Comparison of ENCODE assay signal across 13 cellular contexts in the genomic region with DNA sequence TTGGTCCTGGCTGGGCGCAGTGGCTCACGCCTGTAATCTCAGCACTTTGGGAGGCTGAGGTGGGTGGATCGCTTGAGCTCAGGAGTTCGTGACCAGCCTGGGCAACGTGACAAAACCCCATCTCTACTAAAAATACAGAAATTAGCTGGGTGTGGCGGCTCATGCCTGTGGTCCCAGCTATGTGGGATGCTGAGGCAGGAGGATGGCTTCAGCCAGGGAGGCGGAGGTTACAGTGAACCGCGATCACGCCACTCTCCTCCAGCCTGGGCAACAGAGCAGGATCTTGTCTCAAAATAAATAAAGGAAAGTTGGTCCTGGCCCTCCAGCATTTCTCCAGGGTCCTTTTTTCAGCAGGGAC. TPM values are rescaled to one million over a fixed set of nuclear protein-coding genes. Genes with fewer than 3 reads are reported as not detected.
A peak's percentile ranks its signal among the peaks of the same experiment; 100 is the strongest.
DNase-seq lines count a peak whose midpoint lies in the region; ATAC-seq and TF ChIP-seq lines count a peak whose summit lies in the region.
"Had no signal": no experiment of that assay in that cellular context is flagged by ENCODE, and none has a peak within 500 bp of the region (broad histone marks: within the 10 kb centered on the region; RNA-seq: fewer than 3 reads in every experiment).

No MANE protein-coding gene starts in this region.

- DNase-seq in CD8-positive, alpha-beta memory T cell = peak in 1 of 5 donors; percentile 36
- DNase-seq in HFFc6 (no peak), naive B cell (no peak), lower lobe of right lung (no peak), T1000 (lab: John Stamatoyannopoulos, UW) (no peak), sigmoid colon (no peak)
- no peak for DNase-seq in activated CD4-positive, alpha-beta memory T cell treated with anti-CD3 and anti-CD28 coated beads, Interleukin-2, amount 10 ng/mL, durations not matched to agents 7 days and 5 days
- DNase-seq: heart left ventricle; NCI-H1048; NCI-H446 treated with DMSO at 0.1 percent for 48 hours; stimulated activated CD4-positive, alpha-beta T cell treated with anti-CD3 and anti-CD28 coated beads, Interleukin-4, amount 100 ng/mL, for 24 hours had no signal

- intact Hi-C loops in lower lobe of right lung (cut with DNase I) = no loop called here
- intact Hi-C loops in sigmoid colon (cut with DNase I) = loop anchor here (5.0 kb wide), 1 partner anchor 69 kb away; the partner anchor contains the start of gene SNX8

- no peaks in the 10 kb centered on the region for H3K9me3 Mint-ChIP-seq in CD8-positive, alpha-beta memory T cell
- H3K9me3 Mint-ChIP-seq in HFFc6 (no peaks in the 10 kb centered on the region), naive B cell (no peaks in the 10 kb centered on the region)
- H3K9me3 Mint-ChIP-seq in activated CD4-positive, alpha-beta memory T cell treated with anti-CD3 and anti-CD28 coated beads, Interleukin-2, amount 10 ng/mL, durations not matched to agents 7 days and 5 days = no peaks in the 10 kb centered on the region

- POLR2A ChIA-PET in CD8-positive, alpha-beta memory T cell (lab: Charles Lee) = no interaction called here
- POLR2A ChIA-PET in activated CD4-positive, alpha-beta memory T cell treated with anti-CD3 and anti-CD28 coated beads, Interleukin-2, amount 10 ng/mL, durations not matched to agents 7 days and 5 days (lab: Charles Lee) = no interaction called here

- 71 to 86% methylated on average over 10 of the region's 10 CpGs for WGBS in sigmoid colon, 2 donors

- peaks cover 13% of the 10 kb centered on the region for H3K4me1 ChIP-seq in CD8-positive, alpha-beta memory T cell (ENCODE audit: insufficient read depth, low read length)
- H3K4me1 ChIP-seq in lower lobe of right lung = peaks cover 35% of the 10 kb centered on the region
- peaks cover 0 to 21% (median 20%) of the 10 kb centered on the region in 4 donors for H3K4me1 ChIP-seq in sigmoid colon

- H3K4me3 Mint-ChIP-seq in CD8-positive, alpha-beta memory T cell = peak overlapping the region in 6 of 7 donors; percentile 11 to 97 (median 60)
- peak overlapping the region; percentile 96 for H3K4me3 Mint-ChIP-seq in HFFc6
- H3K4me3 Mint-ChIP-seq in activated CD4-positive, alpha-beta memory T cell treated with anti-CD3 and anti-CD28 coated beads, Interleukin-2, amount 10 ng/mL, durations not matched to agents 7 days and 5 days = peak overlapping the region; percentile 92
- peak overlapping the region in 7 of 8 donors; percentile 19 to 98 (median 94) for H3K4me3 Mint-ChIP-seq in naive B cell

- H3K9me3 ChIP-seq in CD8-positive, alpha-beta memory T cell (ENCODE audit: low read length) = no peaks in the 10 kb centered on the region
- H3K9me3 ChIP-seq in lower lobe of right lung = no peaks in the 10 kb centered on the region
- no peaks in the 10 kb centered on the region for H3K9me3 ChIP-seq in sigmoid colon
- H3K9me3 ChIP-seq: heart left ventricle, prostate gland had no signal

- H3K36me3 Mint-ChIP-seq in CD8-positive, alpha-beta memory T cell = peaks cover 0 to 25% (median 0%) of the 10 kb centered on the region in 3 donors
- H3K36me3 Mint-ChIP-seq in HFFc6 (ENCODE audit: low read depth) (no peaks in the 10 kb centered on the region), naive B cell (no peaks in the 10 kb centered on the region)
- peaks cover 18% of the 10 kb centered on the region for H3K36me3 Mint-ChIP-seq in activated CD4-positive, alpha-beta memory T cell treated with anti-CD3 and anti-CD28 coated beads, Interleukin-2, amount 10 ng/mL, durations not matched to agents 7 days and 5 days (ENCODE audit: low read depth)

- no peak overlapping the region for H3K27ac Mint-ChIP-seq in CD8-positive, alpha-beta memory T cell
- H3K27ac Mint-ChIP-seq in HFFc6 = peak overlapping the region; percentile 89; the same call in 1 of the 2 replicates
- H3K27ac Mint-ChIP-seq in activated CD4-positive, alpha-beta memory T cell treated with anti-CD3 and anti-CD28 coated beads, Interleukin-2, amount 10 ng/mL, durations not matched to agents 7 days and 5 days = no peak overlapping the region
- peak overlapping the region in 2 of 6 donors; percentile 15 to 84 for H3K27ac Mint-ChIP-seq in naive B cell

- no peak overlapping the region for H3K27ac ChIP-seq in CD8-positive, alpha-beta memory T cell (ENCODE audit: low read depth, low read length)
- no peak overlapping the region for H3K27ac ChIP-seq in lower lobe of right lung
- no peak overlapping the region for H3K27ac ChIP-seq in sigmoid colon
- H3K27ac ChIP-seq: prostate gland had no signal

- TF ChIP-seq EP300 in sigmoid colon (IDR thresholded peaks at IDR 0.05) = no peak

- no peak for TF ChIP-seq CTCF in HFFc6 (IDR thresholded peaks at IDR 0.05)
- TF ChIP-seq CTCF in lower lobe of right lung (IDR thresholded peaks at IDR 0.05) = no peak
- TF ChIP-seq CTCF in sigmoid colon (IDR thresholded peaks at IDR 0.05) = no peak

- H3K4me3 ChIP-seq in CD8-positive, alpha-beta memory T cell (ENCODE audit: low read length) = no peak overlapping the region
- H3K4me3 ChIP-seq in lower lobe of right lung (no peak overlapping the region), sigmoid colon (no peak overlapping the region)

- CTCF ChIA-PET in CD8-positive, alpha-beta memory T cell (lab: Charles Lee) = no interaction called here
- CTCF ChIA-PET in activated CD4-positive, alpha-beta memory T cell treated with anti-CD3 and anti-CD28 coated beads, Interleukin-2, amount 10 ng/mL, durations not matched to agents 7 days and 5 days (lab: Charles Lee) = interaction anchor here (1.0 kb wide), 1 partner anchor 105 kb away, joined by 3 read pairs; no protein-coding TSS in a partner anchor

- H3K4me1 Mint-ChIP-seq in CD8-positive, alpha-beta memory T cell = peaks cover 12 to 28% (median 19%) of the 10 kb centered on the region in 3 donors
- H3K4me1 Mint-ChIP-seq in HFFc6 (ENCODE audit: low read depth) (peaks cover 18% of the 10 kb centered on the region), naive B cell (peaks cover 30 to 67% (median 61%) of the 10 kb centered on the region in 3 donors)
- H3K4me1 Mint-ChIP-seq in activated CD4-positive, alpha-beta memory T cell treated with anti-CD3 and anti-CD28 coated beads, Interleukin-2, amount 10 ng/mL, durations not matched to agents 7 days and 5 days = peaks cover 47% of the 10 kb centered on the region

- ATAC-seq in naive B cell (ENCODE audit: low read depth in 2 of 2) (no peak), lower lobe of right lung (no peak), HG03378 (IDR thresholded peaks at IDR 0.05; ENCODE audit: unreplicated experiment) (no peak)
- ATAC-seq: heart left ventricle had no signal

- H3K27me3 Mint-ChIP-seq in CD8-positive, alpha-beta memory T cell = no peaks in the 10 kb centered on the region
- H3K27me3 Mint-ChIP-seq in HFFc6 (ENCODE audit: insufficient read depth) = peaks cover 2% of the 10 kb centered on the region; the same call in 1 of the 2 replicates
- H3K27me3 Mint-ChIP-seq in activated CD4-positive, alpha-beta memory T cell treated with anti-CD3 and anti-CD28 coated beads, Interleukin-2, amount 10 ng/mL, durations not matched to agents 7 days and 5 days = no peaks in the 10 kb centered on the region
- no peaks in the 10 kb centered on the region for H3K27me3 Mint-ChIP-seq in naive B cell

- no peak for TF ChIP-seq POLR2A in sigmoid colon (IDR thresholded peaks at IDR 0.05)

- no peaks in the 10 kb centered on the region for H3K36me3 ChIP-seq in CD8-positive, alpha-beta memory T cell (ENCODE audit: insufficient read depth, low read length)
- H3K36me3 ChIP-seq in lower lobe of right lung (peaks cover 13% of the 10 kb centered on the region), sigmoid colon (peaks cover 0 to 13% (median 3%) of the 10 kb centered on the region in 4 donors)
- H3K36me3 ChIP-seq: prostate gland had no signal

- no peaks in the 10 kb centered on the region for H3K27me3 ChIP-seq in CD8-positive, alpha-beta memory T cell (ENCODE audit: insufficient read depth, low read length, poor library complexity, severe bottlenecking)
- H3K27me3 ChIP-seq in lower lobe of right lung (ENCODE audit: low read depth) (no peaks in the 10 kb centered on the region), sigmoid colon (no peaks in the 10 kb centered on the region)
- H3K27me3 ChIP-seq: heart left ventricle had no signal

RNA-seq across cellular contexts. Expression of gene NUDT1, which starts 1.4 kb away (rescaled TPM):
- total RNA-seq in CD8-positive, alpha-beta memory T cell = 10 to 100 TPM; 83.1 to 89.8 TPM
- polyA plus RNA-seq in CD8-positive, alpha-beta memory T cell = 52.7 TPM
- total RNA-seq in HFFc6 (2021; fragmentation: NEBNext Ultra II Directional; extraction: Animal tissue kit (Norgen Biotek cat#: 25700)) = 10 to 100 TPM; 35.6 to 57.6 (median 45.9) TPM
- 10 to 100 TPM; 85.2 to 87.5 TPM for total RNA-seq in activated CD4-positive, alpha-beta memory T cell treated with anti-CD3 and anti-CD28 coated beads, Interleukin-2, amount 10 ng/mL, durations not matched to agents 7 days and 5 days
- polyA plus RNA-seq in naive B cell (ENCODE audit: low read depth in 6 of 6) = 10 to 100 TPM; 50.8 to 78.8 (median 59.4) TPM
- total RNA-seq in lower lobe of right lung = 10.2 TPM
- 10 to 100 TPM; 13.3 to 31.7 (median 26.9) TPM for total RNA-seq in sigmoid colon
- 10 to 100 TPM; 21.7 to 46.9 (median 30.0) TPM for polyA plus RNA-seq in sigmoid colon

RNA-seq across cellular contexts. Expression of gene MRM2, which starts 1.5 kb away (rescaled TPM):
- total RNA-seq in CD8-positive, alpha-beta memory T cell = 10 to 100 TPM; 51.6 to 54.2 TPM
- polyA plus RNA-seq in CD8-positive, alpha-beta memory T cell = 35.6 TPM
- total RNA-seq in HFFc6 (2021; fragmentation: NEBNext Ultra II Directional; extraction: Animal tissue kit (Norgen Biotek cat#: 25700)) = 10 to 100 TPM; 25.9 to 30.5 (median 27.5) TPM
- total RNA-seq in activated CD4-positive, alpha-beta memory T cell treated with anti-CD3 and anti-CD28 coated beads, Interleukin-2, amount 10 ng/mL, durations not matched to agents 7 days and 5 days = 10 to 100 TPM; 23.6 to 25.7 TPM
- 10 to 100 TPM; 29.2 to 64.2 (median 46.1) TPM for polyA plus RNA-seq in naive B cell (ENCODE audit: low read depth in 6 of 6)
- total RNA-seq in lower lobe of right lung = 22.6 TPM
- total RNA-seq in sigmoid colon = 10 to 100 TPM; 13.2 to 20.8 (median 17.3) TPM
- 10 to 100 TPM; 12.6 to 25.0 (median 22.4) TPM for polyA plus RNA-seq in sigmoid colon

RNA-seq across cellular contexts. Expression of gene MAD1L1, which starts 10.7 kb away (rescaled TPM):
- total RNA-seq in CD8-positive, alpha-beta memory T cell = 10 to 100 TPM; 43.6 to 47.3 TPM
- polyA plus RNA-seq in CD8-positive, alpha-beta memory T cell = 185 TPM
- 10 to 100 TPM; 34.6 to 44.8 (median 40.2) TPM for total RNA-seq in HFFc6 (2021; fragmentation: NEBNext Ultra II Directional; extraction: Animal tissue kit (Norgen Biotek cat#: 25700))
- total RNA-seq in activated CD4-positive, alpha-beta memory T cell treated with anti-CD3 and anti-CD28 coated beads, Interleukin-2, amount 10 ng/mL, durations not matched to agents 7 days and 5 days = 100 to 1,000 TPM; 120 to 136 TPM
- polyA plus RNA-seq in naive B cell (ENCODE audit: low read depth in 6 of 6) = 100 to 1,000 TPM; 109 to 209 (median 158) TPM
- total RNA-seq in lower lobe of right lung = 44.5 TPM
- 10 to 100 TPM; 12.1 to 30.5 (median 21.4) TPM for total RNA-seq in sigmoid colon
- 10 to 100 TPM; 10.2 to 38.4 (median 14.6) TPM for polyA plus RNA-seq in sigmoid colon
